In the genomic region with DNA sequence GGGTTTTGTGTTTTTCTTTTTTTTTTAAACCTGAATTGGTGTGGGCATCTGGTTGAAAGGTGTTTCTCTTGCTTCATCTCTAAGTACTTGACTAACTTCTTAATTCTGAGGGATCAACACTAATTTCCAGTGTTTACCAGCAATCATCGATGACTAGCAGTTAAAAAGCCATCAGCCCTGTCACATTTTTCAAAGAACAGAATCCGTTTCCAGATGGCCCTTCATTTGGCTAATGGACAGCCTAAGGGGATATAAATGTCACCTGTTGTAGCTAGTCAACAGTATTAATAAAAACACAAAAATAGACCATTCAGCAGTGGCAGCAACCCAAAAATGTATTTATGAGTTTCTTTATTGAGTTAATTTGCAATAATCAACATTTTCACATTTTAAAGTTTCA, we compare ENCODE assay signal across 24 cellular contexts.
A peak's percentile ranks its signal among the peaks of the same experiment; 100 is the strongest.
DNase-seq lines count a peak whose midpoint lies in the region; ATAC-seq and TF ChIP-seq lines count a peak whose summit lies in the region.
"Had no signal": no experiment of that assay in that cellular context is flagged by ENCODE, and none has a peak within 500 bp of the region (broad histone marks: within the 10 kb centered on the region; RNA-seq: fewer than 3 reads in every experiment).

No MANE protein-coding gene starts in this region.

- H3K27ac ChIP-seq in SK-N-SH (ENCODE audit: low read depth in 2 of 2, low read length in 1 of 2): peak overlapping the region in 1 of 2 experiments; percentile 100; a peak in 2 of 4 replicates
- H3K27ac ChIP-seq: BLaER1 had no signal

- WGBS in SK-N-SH (ENCODE audit: low lambda C conversion rate): 15% methylated on average over 2 of the region's 2 CpGs

- no peaks in the 10 kb centered on the region for H3K4me1 Mint-ChIP-seq in immature natural killer cell
- H3K4me1 Mint-ChIP-seq: CD4-positive, CD25-positive, alpha-beta regulatory T cell; GM23338; H9 had no signal

- H3K4me2 ChIP-seq in SK-N-SH: no peak overlapping the region
- H3K4me2 ChIP-seq: BLaER1, GM23338 had no signal

- H3K4me3 Mint-ChIP-seq in immature natural killer cell: no peak overlapping the region
- H3K4me3 Mint-ChIP-seq: CD4-positive, CD25-positive, alpha-beta regulatory T cell; GM23338; H9; T-helper 1 cell treated with Interleukin-12 subunit alpha and Interleukin-12 subunit beta and Interleukin-4 antibody, amounts not matched to agents 30 μg/mL and 1 μg/mL, for 36 hours had no signal

- peak in 1 of 2 experiments; percentile 99; a peak in 2 of 4 replicates for TF ChIP-seq EP300 in SK-N-SH (IDR thresholded peaks at IDR 0.05; ENCODE audit: borderline replicate concordance in 1 of 2, low read depth in 1 of 2, low read length in 1 of 2)

- H3K27me3 Mint-ChIP-seq in immature natural killer cell (ENCODE audit: low read depth in 3 of 3): no peaks in the 10 kb centered on the region
- H3K27me3 Mint-ChIP-seq: CD4-positive, CD25-positive, alpha-beta regulatory T cell had no signal

- ATAC-seq in GM19351 (IDR thresholded peaks at IDR 0.05; ENCODE audit: unreplicated experiment): no peak
- no peak for ATAC-seq in Right ventricle myocardium inferior
- ATAC-seq: GM23338 had no signal

- no peak overlapping the region for H3K27ac Mint-ChIP-seq in immature natural killer cell
- H3K27ac Mint-ChIP-seq: CD4-positive, CD25-positive, alpha-beta regulatory T cell; GM23338; H9; T-helper 1 cell treated with Interleukin-12 subunit alpha and Interleukin-12 subunit beta and Interleukin-4 antibody, amounts not matched to agents 30 μg/mL and 1 μg/mL, for 36 hours had no signal

- no peaks in the 10 kb centered on the region for H3K9me3 ChIP-seq in BE2C
- no peaks in the 10 kb centered on the region for H3K9me3 ChIP-seq in SK-N-SH
- H3K9me3 ChIP-seq: BLaER1 had no signal

- CTCF ChIA-PET in SK-N-SH (lab: Yijun Ruan, JAX): interaction anchor here (0.8 to 1.3 kb wide), 2 partner anchors 16 to 91 kb away, joined by 3 read pairs; no protein-coding TSS in a partner anchor

- intact Hi-C loops in Right ventricle myocardium inferior (cut with DNase I): no loop called here

- H3F3A ChIP-seq in SK-N-SH (replicated peaks; ENCODE audit: insufficient read depth): no peaks in the 10 kb centered on the region

- H3K27me3 ChIP-seq in BE2C (no peaks in the 10 kb centered on the region), SK-N-SH (ENCODE audit: insufficient read depth) (no peaks in the 10 kb centered on the region)
- H3K27me3 ChIP-seq: BLaER1 had no signal

- H3K36me3 ChIP-seq in BE2C: no peaks in the 10 kb centered on the region
- no peaks in the 10 kb centered on the region for H3K36me3 ChIP-seq in SK-N-SH (replicated peaks in 1 of 2; ENCODE audit: control insufficient read depth in 1 of 2, insufficient read depth in 2 of 2, low read length in 1 of 2)
- H3K36me3 ChIP-seq: BLaER1 had no signal

- H3K9me3 Mint-ChIP-seq in immature natural killer cell: peaks cover 3 to 17% (median 6%) of the 10 kb centered on the region in 6 donors
- H3K9me3 Mint-ChIP-seq: H9; T-helper 1 cell treated with Interleukin-12 subunit alpha and Interleukin-12 subunit beta and Interleukin-4 antibody, amounts not matched to agents 30 μg/mL and 1 μg/mL, for 36 hours had no signal

- no peak overlapping the region for H2AFZ ChIP-seq in SK-N-SH (ENCODE audit: low read depth)
- H2AFZ ChIP-seq: GM23338 had no signal

- H3K4me1 ChIP-seq in BE2C (peaks cover 33% of the 10 kb centered on the region), SK-N-SH (ENCODE audit: control insufficient read depth in 1 of 2, insufficient read depth in 2 of 2, low read depth in 1 of 2, low read length in 1 of 2) (peaks cover 0 to 21% of the 10 kb centered on the region in 2 experiments; a peak in 2 of 4 replicates)
- H3K4me1 ChIP-seq: BLaER1 had no signal

- H3K4me3 ChIP-seq in BE2C (ENCODE audit: low read depth, low read length) (no peak overlapping the region), SK-N-SH (ENCODE audit: low read depth in 2 of 2, low read length in 1 of 2) (no peak overlapping the region)
- H3K4me3 ChIP-seq: BLaER1, GM23338 had no signal

- TF ChIP-seq CTCF in BE2C (IDR thresholded peaks at IDR 0.05; ENCODE audit: low read depth, low read length) (no peak), SK-N-SH (IDR thresholded peaks at IDR 0.05) (no peak)

- H4K20me1 ChIP-seq in SK-N-SH (ENCODE audit: insufficient read depth): no peaks in the 10 kb centered on the region
- H4K20me1 ChIP-seq: BLaER1 had no signal

- no peaks in the 10 kb centered on the region for H3K36me3 Mint-ChIP-seq in immature natural killer cell
- H3K36me3 Mint-ChIP-seq: CD4-positive, CD25-positive, alpha-beta regulatory T cell had no signal

- 0 out of 2 replicates have a peak, but pooled peaks have one; percentile 32 for TF ChIP-seq RAD21 in SK-N-SH (IDR thresholded peaks at IDR 0.05; ENCODE audit: low read length)

- DNase-seq in BE2C (peak; percentile 42), NCI-H1417 treated with DMSO at 0.1 percent for 48 hours (lab: John Stamatoyannopoulos, UW) (peak; percentile 18), NCI-H69 (lab: John Stamatoyannopoulos, UW) (peak; percentile 96), SK-N-SH (peak; percentile 59), COR-L47 (lab: John Stamatoyannopoulos, UW) (no peak), immature natural killer cell (no peak), Right ventricle myocardium inferior (ENCODE audit: missing footprints) (no peak)
- DNase-seq: CD4-positive, CD25-positive, alpha-beta regulatory T cell; DMS79 treated with DMSO at 0.1 percent for 48 hours; H9; Kasumi-1; MV-4-11; NCI-H1105 treated with DMSO at 0.1 percent for 48 hours; NCI-H1694; NCI-H446; NCI-H526 treated with DMSO at 0.1 percent for 48 hours; RPMI8226; SHP77; SW 1271; T-helper 9 cell had no signal

- H3K79me2 ChIP-seq in SK-N-SH (ENCODE audit: insufficient read depth): no peaks in the 10 kb centered on the region

- no peak overlapping the region for H3K9ac ChIP-seq in SK-N-SH
- H3K9ac ChIP-seq: BLaER1 had no signal

- POLR2A ChIA-PET in SK-N-SH (lab: Yijun Ruan, JAX): no interaction called here

- no peaks in the 10 kb centered on the region for H3K9me2 ChIP-seq in SK-N-SH

TF ChIP-seq in SK-N-SH, 30 proteins besides CTCF, POLR2A, EP300 and RAD21:
- TF ChIP-seq CHD2 (IDR thresholded peaks at IDR 0.05; ENCODE audit: low read length, partially characterized antibody) (peak; percentile 66), RCOR1 (IDR thresholded peaks at IDR 0.05; ENCODE audit: low read length) (peak; percentile 83; the same call in 1 of the 2 replicates), FOXJ3 (CRISPR knock-in tag; IDR thresholded peaks at IDR 0.05) (peak; percentile 89), GATA2 (CRISPR knock-in tag; IDR thresholded peaks at IDR 0.05) (peak; percentile 66), TCF12 (IDR thresholded peaks at IDR 0.05) (peak; percentile 56), YY1 (IDR thresholded peaks at IDR 0.05; ENCODE audit: low read depth) (no peak), EZH2phosphoT487 (IDR thresholded peaks at IDR 0.05; ENCODE audit: borderline replicate concordance, low read depth) (no peak), MXI1 (IDR thresholded peaks at IDR 0.05; ENCODE audit: low read depth, low read length) (0 out of 2 replicates have a peak, but pooled peaks have one; percentile 37)
- TF ChIP-seq, protein P1, sequence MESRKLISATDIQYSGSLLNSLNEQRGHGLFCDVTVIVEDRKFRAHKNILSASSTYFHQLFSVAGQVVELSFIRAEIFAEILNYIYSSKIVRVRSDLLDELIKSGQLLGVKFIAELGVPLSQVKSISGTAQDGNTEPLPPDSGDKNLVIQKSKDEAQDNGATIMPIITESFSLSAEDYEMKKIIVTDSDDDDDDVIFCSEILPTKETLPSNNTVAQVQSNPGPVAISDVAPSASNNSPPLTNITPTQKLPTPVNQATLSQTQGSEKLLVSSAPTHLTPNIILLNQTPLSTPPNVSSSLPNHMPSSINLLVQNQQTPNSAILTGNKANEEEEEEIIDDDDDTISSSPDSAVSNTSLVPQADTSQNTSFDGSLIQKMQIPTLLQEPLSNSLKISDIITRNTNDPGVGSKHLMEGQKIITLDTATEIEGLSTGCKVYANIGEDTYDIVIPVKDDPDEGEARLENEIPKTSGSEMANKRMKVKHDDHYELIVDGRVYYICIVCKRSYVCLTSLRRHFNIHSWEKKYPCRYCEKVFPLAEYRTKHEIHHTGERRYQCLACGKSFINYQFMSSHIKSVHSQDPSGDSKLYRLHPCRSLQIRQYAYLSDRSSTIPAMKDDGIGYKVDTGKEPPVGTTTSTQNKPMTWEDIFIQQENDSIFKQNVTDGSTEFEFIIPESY (IDR thresholded peaks at IDR 0.05; ENCODE audit: borderline replicate concordance, low read depth): no peak
- TF ChIP-seq, protein P2, sequence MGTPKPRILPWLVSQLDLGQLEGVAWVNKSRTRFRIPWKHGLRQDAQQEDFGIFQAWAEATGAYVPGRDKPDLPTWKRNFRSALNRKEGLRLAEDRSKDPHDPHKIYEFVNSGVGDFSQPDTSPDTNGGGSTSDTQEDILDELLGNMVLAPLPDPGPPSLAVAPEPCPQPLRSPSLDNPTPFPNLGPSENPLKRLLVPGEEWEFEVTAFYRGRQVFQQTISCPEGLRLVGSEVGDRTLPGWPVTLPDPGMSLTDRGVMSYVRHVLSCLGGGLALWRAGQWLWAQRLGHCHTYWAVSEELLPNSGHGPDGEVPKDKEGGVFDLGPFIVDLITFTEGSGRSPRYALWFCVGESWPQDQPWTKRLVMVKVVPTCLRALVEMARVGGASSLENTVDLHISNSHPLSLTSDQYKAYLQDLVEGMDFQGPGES (IDR thresholded peaks at IDR 0.05; ENCODE audit: low read depth, low read length): no peak; the same call in 1 of the 2 replicates

Comparison
In these comparisons a context has a peak if more than half of its experiments do, and no peak if none do; other contexts are left out.
1. DNase-seq: peak in BE2C (single experiment), NCI-H1417 treated with DMSO at 0.1 percent for 48 hours (single experiment), NCI-H69 (single experiment) and SK-N-SH (single experiment); none in COR-L47 (single experiment), immature natural killer cell (0 of 3) and Right ventricle myocardium inferior (single experiment).